ENCODE assay signal across 1 cellular context in the genomic region with DNA sequence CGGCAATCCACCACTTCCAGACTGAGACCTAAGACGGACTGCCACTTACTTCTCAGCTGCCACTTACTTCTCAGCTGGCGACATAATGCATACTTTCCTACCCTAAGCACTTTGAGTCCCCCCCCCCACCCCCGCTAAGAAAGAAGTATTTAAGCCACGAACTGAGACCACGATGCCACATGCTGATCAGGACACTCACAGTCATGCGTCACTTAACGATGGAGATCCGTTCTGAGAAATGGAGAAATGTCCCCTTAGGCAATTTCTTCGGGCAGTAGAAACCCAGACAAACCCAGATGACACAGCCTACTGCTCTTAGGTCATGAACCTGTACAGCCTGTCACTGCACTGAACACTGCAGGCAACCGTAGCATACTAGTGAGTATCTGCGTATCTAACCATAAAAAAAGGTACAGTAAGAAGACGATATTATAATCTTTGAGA.
TF ChIP-seq lines count a peak whose summit lies in the region.

No MANE protein-coding gene starts in this region.

TF ChIP-seq in GM12878, 131 proteins besides CTCF, POLR2A, EP300 and RAD21 (continued from another document):
- TF ChIP-seq, protein P1, sequence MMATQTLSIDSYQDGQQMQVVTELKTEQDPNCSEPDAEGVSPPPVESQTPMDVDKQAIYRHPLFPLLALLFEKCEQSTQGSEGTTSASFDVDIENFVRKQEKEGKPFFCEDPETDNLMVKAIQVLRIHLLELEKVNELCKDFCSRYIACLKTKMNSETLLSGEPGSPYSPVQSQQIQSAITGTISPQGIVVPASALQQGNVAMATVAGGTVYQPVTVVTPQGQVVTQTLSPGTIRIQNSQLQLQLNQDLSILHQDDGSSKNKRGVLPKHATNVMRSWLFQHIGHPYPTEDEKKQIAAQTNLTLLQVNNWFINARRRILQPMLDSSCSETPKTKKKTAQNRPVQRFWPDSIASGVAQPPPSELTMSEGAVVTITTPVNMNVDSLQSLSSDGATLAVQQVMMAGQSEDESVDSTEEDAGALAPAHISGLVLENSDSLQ (IDR thresholded peaks at IDR 0.05) = peak; percentile 42; the same call in 1 of the 2 replicates
- TF ChIP-seq TBL1XR1 (IDR thresholded peaks at IDR 0.05; ENCODE audit: low read depth, low read length) (0 out of 2 replicates have a peak, but pooled peaks have one; percentile 51), SUZ12 (IDR thresholded peaks at IDR 0.05; ENCODE audit: unreplicated experiment) (no peak), BACH1 (IDR thresholded peaks at IDR 0.05; ENCODE audit: borderline replicate concordance) (0 out of 2 replicates have a peak, but pooled peaks have one; percentile 31), EGR1 (IDR thresholded peaks at IDR 0.05; ENCODE audit: borderline replicate concordance in 1 of 2, low read depth in 2 of 2, low read length in 2 of 2) (peak in 1 of 2 experiments; percentile 70; a peak in 2 of 3 replicates), ZBED1 (IDR thresholded peaks at IDR 0.05; ENCODE audit: borderline replicate concordance) (no peak), CEBPB (IDR thresholded peaks at IDR 0.05; ENCODE audit: borderline replicate concordance in 1 of 2, low read depth in 2 of 2, low read length in 2 of 2) (no peak), CBX3 (IDR thresholded peaks at IDR 0.05; ENCODE audit: borderline replicate concordance, low read depth) (no peak), SIN3A (IDR thresholded peaks at IDR 0.05; ENCODE audit: low read depth, low read length) (0 out of 2 replicates have a peak, but pooled peaks have one; percentile 45)
